11 cellular contexts compared by ENCODE assay signal in the genomic region with DNA sequence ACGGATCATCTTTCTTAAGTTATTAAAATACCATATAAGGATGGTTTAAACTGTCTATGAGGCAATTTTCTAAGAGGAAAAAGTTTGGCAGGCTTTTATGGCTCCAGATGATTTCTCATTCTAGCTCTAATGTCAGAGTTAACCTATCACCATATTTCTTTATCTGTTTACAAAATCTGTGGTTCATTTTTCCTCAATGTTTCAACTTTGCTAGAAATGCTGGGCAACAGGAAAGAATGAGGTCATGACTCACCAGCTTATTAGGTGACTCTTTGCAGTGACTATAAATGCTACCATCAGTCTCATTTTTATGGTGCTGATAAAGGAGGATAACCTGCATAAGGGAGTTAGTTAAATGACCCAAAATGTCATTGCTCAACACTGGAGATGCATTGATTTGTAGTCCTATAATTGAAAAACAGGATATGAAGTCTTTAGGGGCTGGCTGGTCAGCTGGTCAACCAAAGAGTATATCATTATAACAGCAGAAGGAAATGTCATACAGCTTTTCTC. TPM values are rescaled to one million over a fixed set of nuclear protein-coding genes. Genes with fewer than 3 reads are reported as not detected.
DNase-seq lines count a peak whose midpoint lies in the region; ATAC-seq and TF ChIP-seq lines count a peak whose summit lies in the region.
"Had no signal": no experiment of that assay in that cellular context is flagged by ENCODE, and none has a peak within 500 bp of the region (broad histone marks: within the 10 kb centered on the region; RNA-seq: fewer than 3 reads in every experiment).

No MANE protein-coding gene starts in this region.

- no peak for TF ChIP-seq CTCF in choroid plexus epithelial cell (conservative IDR thresholded peaks at IDR 0.05; ENCODE audit: low read depth, low read length)
- no peak for TF ChIP-seq CTCF in osteocyte (IDR thresholded peaks at IDR 0.05)
- TF ChIP-seq CTCF in Peyer's patch (IDR thresholded peaks at IDR 0.05), result no peak
- TF ChIP-seq CTCF in BE2C (IDR thresholded peaks at IDR 0.05; ENCODE audit: low read depth, low read length), result no peak

- H3K4me3 ChIP-seq in choroid plexus epithelial cell (ENCODE audit: low read depth, low read length) (no peak overlapping the region), Peyer's patch (no peak overlapping the region), BE2C (ENCODE audit: low read depth, low read length) (no peak overlapping the region)
- H3K4me3 ChIP-seq: stomach had no signal

- no peaks in the 10 kb centered on the region for H3K9me3 ChIP-seq in Peyer's patch
- H3K9me3 ChIP-seq in BE2C, result no peaks in the 10 kb centered on the region
- H3K9me3 ChIP-seq: stomach had no signal

- H3K27ac ChIP-seq in Peyer's patch, result no peak overlapping the region
- H3K27ac ChIP-seq: stomach had no signal

- no peaks in the 10 kb centered on the region for H3K27me3 ChIP-seq in Peyer's patch
- peaks cover 7% of the 10 kb centered on the region; the same call in 1 of the 2 replicates for H3K27me3 ChIP-seq in BE2C
- H3K27me3 ChIP-seq: stomach had no signal

- H3K4me1 ChIP-seq in Peyer's patch, result peaks cover 0 to 3% (median 0%) of the 10 kb centered on the region in 4 donors
- no peaks in the 10 kb centered on the region for H3K4me1 ChIP-seq in BE2C

- H3K27me3 Mint-ChIP-seq in osteocyte (ENCODE audit: unreplicated experiment), result no peaks in the 10 kb centered on the region

- H3K4me1 Mint-ChIP-seq in osteocyte (ENCODE audit: unreplicated experiment), result peaks cover 15% of the 10 kb centered on the region

- H3K4me3 Mint-ChIP-seq in osteocyte (ENCODE audit: unreplicated experiment), result no peak overlapping the region

- ATAC-seq in GM18909 (IDR thresholded peaks at IDR 0.05; ENCODE audit: poor library complexity, unreplicated experiment) (no peak), GM21619 (IDR thresholded peaks at IDR 0.05; ENCODE audit: unreplicated experiment) (no peak)

- H3K9me3 Mint-ChIP-seq in osteocyte (ENCODE audit: unreplicated experiment), result no peaks in the 10 kb centered on the region

- no peaks in the 10 kb centered on the region for H3K36me3 ChIP-seq in Peyer's patch
- H3K36me3 ChIP-seq in BE2C, result no peaks in the 10 kb centered on the region
- H3K36me3 ChIP-seq: stomach had no signal

- H3K36me3 Mint-ChIP-seq in osteocyte (ENCODE audit: unreplicated experiment), result no peaks in the 10 kb centered on the region

- no peak for TF ChIP-seq POLR2A in Peyer's patch (IDR thresholded peaks at IDR 0.05)

- peak overlapping the region; percentile 0 for H3K27ac Mint-ChIP-seq in osteocyte (ENCODE audit: unreplicated experiment)

- DNase-seq in EL (peak; percentile 92), OCI-M1 (lab: John Stamatoyannopoulos, UW) (peak; percentile 22), choroid plexus epithelial cell (ENCODE audit: low read depth) (peak; percentile 88), osteocyte (ENCODE audit: extremely low spot score, unreplicated experiment) (no peak), Peyer's patch (no peak), BE2C (no peak)
- DNase-seq: NCI-H510A, posterior cingulate gyrus, stomach had no signal

RNA-seq across cellular contexts. Expression of a gene that starts 45.3 kb away (rescaled TPM):
- total RNA-seq in osteocyte, result 179 and 182 TPM in 2 replicates
- 100 to 1,000 TPM; 123 to 210 (median 140) TPM for total RNA-seq in Peyer's patch
- polyA plus RNA-seq in BE2C (2012; ENCODE audit: insufficient read depth, insufficient read length, low read depth), result 103 TPM

Comparison
In these comparisons a context has a peak if more than half of its experiments do, and no peak if none do; other contexts are left out.
1. DNase-seq: peak in EL (single experiment), OCI-M1 (single experiment) and choroid plexus epithelial cell (single experiment); none in osteocyte (single experiment), Peyer's patch (0 of 3) and BE2C (single experiment).